In the genomic region with DNA sequence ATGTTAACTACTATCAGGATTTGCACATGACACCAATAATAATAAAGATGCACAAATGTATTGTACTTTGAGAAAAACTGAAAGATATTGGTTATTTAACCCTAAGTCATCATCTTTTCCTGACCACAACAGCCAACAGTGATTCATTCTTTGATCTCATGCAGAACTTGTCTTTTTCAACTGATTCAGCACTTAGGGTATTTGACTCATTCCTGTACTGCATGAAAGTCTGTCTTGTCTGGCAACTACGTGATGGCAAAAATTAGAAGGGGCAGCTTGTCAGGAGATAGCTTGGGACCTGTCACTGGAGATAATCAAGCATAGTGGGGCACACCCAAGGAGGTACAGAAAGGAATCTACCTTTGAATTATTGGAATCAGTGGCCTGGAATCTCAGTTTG, we compare ENCODE assay signal across 9 cellular contexts.
DNase-seq lines count a peak whose midpoint lies in the region; ATAC-seq, FAIRE-seq and TF ChIP-seq lines count a peak whose summit lies in the region.
"Had no signal": no experiment of that assay in that cellular context is flagged by ENCODE, and none has a peak within 500 bp of the region (broad histone marks: within the 10 kb centered on the region; RNA-seq: fewer than 3 reads in every experiment).

No MANE protein-coding gene starts in this region.

- H3K27ac ChIP-seq in naive thymus-derived CD4-positive, alpha-beta T cell (ENCODE audit: low read depth, low read length): no peak overlapping the region

- no peaks in the 10 kb centered on the region for H3K27me3 ChIP-seq in naive thymus-derived CD4-positive, alpha-beta T cell (ENCODE audit: control insufficient read depth in 2 of 2, insufficient read depth in 2 of 2, low read length in 2 of 2)

- H3K4me1 ChIP-seq in naive thymus-derived CD4-positive, alpha-beta T cell (ENCODE audit: control insufficient read depth in 2 of 2, insufficient read depth in 2 of 2, low read length in 2 of 2): no peaks in the 10 kb centered on the region

- H3K4me3 ChIP-seq in naive thymus-derived CD4-positive, alpha-beta T cell (ENCODE audit: low read length): no peak overlapping the region

- no peak overlapping the region for H3K27ac Mint-ChIP-seq in naive thymus-derived CD8-positive, alpha-beta T cell
- no peak overlapping the region for H3K27ac Mint-ChIP-seq in naive thymus-derived CD4-positive, alpha-beta T cell

- H3K27me3 Mint-ChIP-seq in naive thymus-derived CD8-positive, alpha-beta T cell: no peaks in the 10 kb centered on the region
- no peaks in the 10 kb centered on the region for H3K27me3 Mint-ChIP-seq in naive thymus-derived CD4-positive, alpha-beta T cell

- FAIRE-seq in D721Med (lab: Jason Lieb, UNC): no peak
- FAIRE-seq: H1 had no signal

- CTCF ChIA-PET in naive thymus-derived CD4-positive, alpha-beta T cell (lab: Charles Lee): no interaction called here

- H3K9me3 Mint-ChIP-seq in naive thymus-derived CD8-positive, alpha-beta T cell: no peaks in the 10 kb centered on the region
- H3K9me3 Mint-ChIP-seq in naive thymus-derived CD4-positive, alpha-beta T cell: no peaks in the 10 kb centered on the region

- peaks cover 0 to under 1% (median 0%) of the 10 kb centered on the region in 4 donors for H3K4me1 Mint-ChIP-seq in naive thymus-derived CD8-positive, alpha-beta T cell
- H3K4me1 Mint-ChIP-seq in naive thymus-derived CD4-positive, alpha-beta T cell: peaks cover 0 to 7% (median 0%) of the 10 kb centered on the region in 7 donors

- no peaks in the 10 kb centered on the region for H3K9me3 ChIP-seq in naive thymus-derived CD4-positive, alpha-beta T cell (ENCODE audit: control insufficient read depth in 2 of 3, low read length in 3 of 3)

- no peak for TF ChIP-seq CTCF in D721Med (IDR thresholded peaks at IDR 0.05; ENCODE audit: insufficient read depth, missing control alignments)

- H3K4me3 Mint-ChIP-seq in naive thymus-derived CD8-positive, alpha-beta T cell: no peak overlapping the region
- H3K4me3 Mint-ChIP-seq in naive thymus-derived CD4-positive, alpha-beta T cell: peak overlapping the region in 1 of 10 donors; percentile 1

- ATAC-seq in GM21360 (IDR thresholded peaks at IDR 0.05; ENCODE audit: unreplicated experiment): peak; percentile 89
- no peak for ATAC-seq in naive thymus-derived CD8-positive, alpha-beta T cell
- no peak for ATAC-seq in naive thymus-derived CD4-positive, alpha-beta T cell

- intact Hi-C loops in naive thymus-derived CD4-positive, alpha-beta T cell (cut with micrococcal nuclease): no loop called here

- no peaks in the 10 kb centered on the region for H3K36me3 ChIP-seq in naive thymus-derived CD4-positive, alpha-beta T cell (ENCODE audit: control insufficient read depth in 2 of 3, insufficient read depth in 3 of 3, low read length in 3 of 3)

- DNase-seq in Daoy (ENCODE audit: low read depth): peak; percentile 89
- DNase-seq in HS-5 (ENCODE audit: low read depth): peak; percentile 68
- DNase-seq in dermis blood vessel endothelial cell: peak; percentile 74
- no peak for DNase-seq in NCI-H2029 (lab: John Stamatoyannopoulos, UW)
- no peak for DNase-seq in D721Med (ENCODE audit: insufficient read length, low spot score)
- DNase-seq in naive thymus-derived CD8-positive, alpha-beta T cell: no peak
- no peak for DNase-seq in naive thymus-derived CD4-positive, alpha-beta T cell

- H3K36me3 Mint-ChIP-seq in naive thymus-derived CD8-positive, alpha-beta T cell: peaks cover 3 to 42% (median 19%) of the 10 kb centered on the region in 3 donors
- peaks cover 7 to 44% (median 22%) of the 10 kb centered on the region in 5 donors for H3K36me3 Mint-ChIP-seq in naive thymus-derived CD4-positive, alpha-beta T cell

- POLR2A ChIA-PET in naive thymus-derived CD8-positive, alpha-beta T cell (lab: Charles Lee): no interaction called here
- POLR2A ChIA-PET in naive thymus-derived CD4-positive, alpha-beta T cell (lab: Charles Lee): no interaction called here

Comparison
In these comparisons a context has a peak if more than half of its experiments do, and no peak if none do; other contexts are left out.
1. DNase-seq: peak in Daoy (single experiment), HS-5 (single experiment) and dermis blood vessel endothelial cell (single experiment); none in NCI-H2029 (single experiment), D721Med (single experiment), naive thymus-derived CD8-positive, alpha-beta T cell (0 of 10) and naive thymus-derived CD4-positive, alpha-beta T cell (0 of 9).